In genomic region chr13:44989071-44989889, GRCh38 we compare ENCODE assay signal across 1 cellular context.
TF ChIP-seq lines count a peak whose summit lies in the region.

A gene with protein sequence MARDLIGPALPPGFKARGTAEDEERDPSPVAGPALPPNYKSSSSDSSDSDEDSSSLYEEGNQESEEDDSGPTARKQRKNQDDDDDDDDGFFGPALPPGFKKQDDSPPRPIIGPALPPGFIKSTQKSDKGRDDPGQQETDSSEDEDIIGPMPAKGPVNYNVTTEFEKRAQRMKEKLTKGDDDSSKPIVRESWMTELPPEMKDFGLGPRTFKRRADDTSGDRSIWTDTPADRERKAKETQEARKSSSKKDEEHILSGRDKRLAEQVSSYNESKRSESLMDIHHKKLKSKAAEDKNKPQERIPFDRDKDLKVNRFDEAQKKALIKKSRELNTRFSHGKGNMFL (plus strand): TSS chr13:44989538. CDS start chr13:44989655, 117 bp downstream.
TSS of gene NUFIP1 (minus strand) at chr13:44989471. CDS start at chr13:44989436, 35 bp downstream.

TF ChIP-seq in HepG2, 621 proteins besides CTCF, POLR2A, EP300 and RAD21 (continued from another document and continues in another):
- TF ChIP-seq, protein P1, sequence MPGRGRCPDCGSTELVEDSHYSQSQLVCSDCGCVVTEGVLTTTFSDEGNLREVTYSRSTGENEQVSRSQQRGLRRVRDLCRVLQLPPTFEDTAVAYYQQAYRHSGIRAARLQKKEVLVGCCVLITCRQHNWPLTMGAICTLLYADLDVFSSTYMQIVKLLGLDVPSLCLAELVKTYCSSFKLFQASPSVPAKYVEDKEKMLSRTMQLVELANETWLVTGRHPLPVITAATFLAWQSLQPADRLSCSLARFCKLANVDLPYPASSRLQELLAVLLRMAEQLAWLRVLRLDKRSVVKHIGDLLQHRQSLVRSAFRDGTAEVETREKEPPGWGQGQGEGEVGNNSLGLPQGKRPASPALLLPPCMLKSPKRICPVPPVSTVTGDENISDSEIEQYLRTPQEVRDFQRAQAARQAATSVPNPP (CRISPR knock-in tag; IDR thresholded peaks at IDR 0.05): 0 out of 2 replicates have a peak, but pooled peaks have one; percentile 45
- TF ChIP-seq ZBTB14 (CRISPR knock-in tag; IDR thresholded peaks at IDR 0.05) (no peak), CREM (IDR thresholded peaks at IDR 0.05) (peak; percentile 100), CREM (CRISPR knock-in tag; IDR thresholded peaks at IDR 0.05) (peak; percentile 89), ZHX2 (IDR thresholded peaks at IDR 0.05; ENCODE audit: low read depth) (peak; percentile 94), ZHX2 (CRISPR knock-in tag; IDR thresholded peaks at IDR 0.05; ENCODE audit: borderline replicate concordance) (no peak), RXRA (CRISPR knock-in tag; IDR thresholded peaks at IDR 0.05) (peak; percentile 28; the same call in 1 of the 2 replicates), ZBTB21 (CRISPR knock-in tag; IDR thresholded peaks at IDR 0.05) (peak; percentile 39; the same call in 1 of the 2 replicates), TGIF2 (CRISPR knock-in tag; IDR thresholded peaks at IDR 0.05) (peak; percentile 76; the same call in 1 of the 2 replicates), ZNF260 (CRISPR knock-in tag; IDR thresholded peaks at IDR 0.05; ENCODE audit: borderline replicate concordance, low read depth) (no peak), KDM4B (CRISPR knock-in tag; IDR thresholded peaks at IDR 0.05) (peak; percentile 67; the same call in 1 of the 2 replicates), ZNF572 (CRISPR knock-in tag; IDR thresholded peaks at IDR 0.05) (no peak), ZSCAN25 (CRISPR knock-in tag; IDR thresholded peaks at IDR 0.05) (no peak), ZNF788 (CRISPR knock-in tag; IDR thresholded peaks at IDR 0.05; ENCODE audit: borderline replicate concordance) (no peak; the same call in 1 of the 2 replicates), GMEB1 (CRISPR knock-in tag; IDR thresholded peaks at IDR 0.05; ENCODE audit: borderline replicate concordance) (peak; percentile 58; the same call in 1 of the 2 replicates), REPIN1 (CRISPR knock-in tag; IDR thresholded peaks at IDR 0.05; ENCODE audit: borderline replicate concordance, low read depth) (peak; percentile 60; the same call in 1 of the 2 replicates), ZNF800 (CRISPR knock-in tag; IDR thresholded peaks at IDR 0.05) (no peak), CREBL2 (CRISPR knock-in tag; IDR thresholded peaks at IDR 0.05; ENCODE audit: borderline replicate concordance) (no peak; the same call in 1 of the 2 replicates), ZNF780A (CRISPR knock-in tag; IDR thresholded peaks at IDR 0.05) (no peak), RAD51 (IDR thresholded peaks at IDR 0.05; ENCODE audit: borderline replicate concordance) (no peak)
- TF ChIP-seq, protein P2, sequence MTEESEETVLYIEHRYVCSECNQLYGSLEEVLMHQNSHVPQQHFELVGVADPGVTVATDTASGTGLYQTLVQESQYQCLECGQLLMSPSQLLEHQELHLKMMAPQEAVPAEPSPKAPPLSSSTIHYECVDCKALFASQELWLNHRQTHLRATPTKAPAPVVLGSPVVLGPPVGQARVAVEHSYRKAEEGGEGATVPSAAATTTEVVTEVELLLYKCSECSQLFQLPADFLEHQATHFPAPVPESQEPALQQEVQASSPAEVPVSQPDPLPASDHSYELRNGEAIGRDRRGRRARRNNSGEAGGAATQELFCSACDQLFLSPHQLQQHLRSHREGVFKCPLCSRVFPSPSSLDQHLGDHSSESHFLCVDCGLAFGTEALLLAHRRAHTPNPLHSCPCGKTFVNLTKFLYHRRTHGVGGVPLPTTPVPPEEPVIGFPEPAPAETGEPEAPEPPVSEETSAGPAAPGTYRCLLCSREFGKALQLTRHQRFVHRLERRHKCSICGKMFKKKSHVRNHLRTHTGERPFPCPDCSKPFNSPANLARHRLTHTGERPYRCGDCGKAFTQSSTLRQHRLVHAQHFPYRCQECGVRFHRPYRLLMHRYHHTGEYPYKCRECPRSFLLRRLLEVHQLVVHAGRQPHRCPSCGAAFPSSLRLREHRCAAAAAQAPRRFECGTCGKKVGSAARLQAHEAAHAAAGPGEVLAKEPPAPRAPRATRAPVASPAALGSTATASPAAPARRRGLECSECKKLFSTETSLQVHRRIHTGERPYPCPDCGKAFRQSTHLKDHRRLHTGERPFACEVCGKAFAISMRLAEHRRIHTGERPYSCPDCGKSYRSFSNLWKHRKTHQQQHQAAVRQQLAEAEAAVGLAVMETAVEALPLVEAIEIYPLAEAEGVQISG (CRISPR knock-in tag; IDR thresholded peaks at IDR 0.05): peak; percentile 91
- TF ChIP-seq, protein P3, sequence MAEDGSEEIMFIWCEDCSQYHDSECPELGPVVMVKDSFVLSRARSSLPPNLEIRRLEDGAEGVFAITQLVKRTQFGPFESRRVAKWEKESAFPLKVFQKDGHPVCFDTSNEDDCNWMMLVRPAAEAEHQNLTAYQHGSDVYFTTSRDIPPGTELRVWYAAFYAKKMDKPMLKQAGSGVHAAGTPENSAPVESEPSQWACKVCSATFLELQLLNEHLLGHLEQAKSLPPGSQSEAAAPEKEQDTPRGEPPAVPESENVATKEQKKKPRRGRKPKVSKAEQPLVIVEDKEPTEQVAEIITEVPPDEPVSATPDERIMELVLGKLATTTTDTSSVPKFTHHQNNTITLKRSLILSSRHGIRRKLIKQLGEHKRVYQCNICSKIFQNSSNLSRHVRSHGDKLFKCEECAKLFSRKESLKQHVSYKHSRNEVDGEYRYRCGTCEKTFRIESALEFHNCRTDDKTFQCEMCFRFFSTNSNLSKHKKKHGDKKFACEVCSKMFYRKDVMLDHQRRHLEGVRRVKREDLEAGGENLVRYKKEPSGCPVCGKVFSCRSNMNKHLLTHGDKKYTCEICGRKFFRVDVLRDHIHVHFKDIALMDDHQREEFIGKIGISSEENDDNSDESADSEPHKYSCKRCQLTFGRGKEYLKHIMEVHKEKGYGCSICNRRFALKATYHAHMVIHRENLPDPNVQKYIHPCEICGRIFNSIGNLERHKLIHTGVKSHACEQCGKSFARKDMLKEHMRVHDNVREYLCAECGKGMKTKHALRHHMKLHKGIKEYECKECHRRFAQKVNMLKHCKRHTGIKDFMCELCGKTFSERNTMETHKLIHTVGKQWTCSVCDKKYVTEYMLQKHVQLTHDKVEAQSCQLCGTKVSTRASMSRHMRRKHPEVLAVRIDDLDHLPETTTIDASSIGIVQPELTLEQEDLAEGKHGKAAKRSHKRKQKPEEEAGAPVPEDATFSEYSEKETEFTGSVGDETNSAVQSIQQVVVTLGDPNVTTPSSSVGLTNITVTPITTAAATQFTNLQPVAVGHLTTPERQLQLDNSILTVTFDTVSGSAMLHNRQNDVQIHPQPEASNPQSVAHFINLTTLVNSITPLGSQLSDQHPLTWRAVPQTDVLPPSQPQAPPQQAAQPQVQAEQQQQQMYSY (CRISPR knock-in tag; IDR thresholded peaks at IDR 0.05): no peak
- TF ChIP-seq, protein P4, sequence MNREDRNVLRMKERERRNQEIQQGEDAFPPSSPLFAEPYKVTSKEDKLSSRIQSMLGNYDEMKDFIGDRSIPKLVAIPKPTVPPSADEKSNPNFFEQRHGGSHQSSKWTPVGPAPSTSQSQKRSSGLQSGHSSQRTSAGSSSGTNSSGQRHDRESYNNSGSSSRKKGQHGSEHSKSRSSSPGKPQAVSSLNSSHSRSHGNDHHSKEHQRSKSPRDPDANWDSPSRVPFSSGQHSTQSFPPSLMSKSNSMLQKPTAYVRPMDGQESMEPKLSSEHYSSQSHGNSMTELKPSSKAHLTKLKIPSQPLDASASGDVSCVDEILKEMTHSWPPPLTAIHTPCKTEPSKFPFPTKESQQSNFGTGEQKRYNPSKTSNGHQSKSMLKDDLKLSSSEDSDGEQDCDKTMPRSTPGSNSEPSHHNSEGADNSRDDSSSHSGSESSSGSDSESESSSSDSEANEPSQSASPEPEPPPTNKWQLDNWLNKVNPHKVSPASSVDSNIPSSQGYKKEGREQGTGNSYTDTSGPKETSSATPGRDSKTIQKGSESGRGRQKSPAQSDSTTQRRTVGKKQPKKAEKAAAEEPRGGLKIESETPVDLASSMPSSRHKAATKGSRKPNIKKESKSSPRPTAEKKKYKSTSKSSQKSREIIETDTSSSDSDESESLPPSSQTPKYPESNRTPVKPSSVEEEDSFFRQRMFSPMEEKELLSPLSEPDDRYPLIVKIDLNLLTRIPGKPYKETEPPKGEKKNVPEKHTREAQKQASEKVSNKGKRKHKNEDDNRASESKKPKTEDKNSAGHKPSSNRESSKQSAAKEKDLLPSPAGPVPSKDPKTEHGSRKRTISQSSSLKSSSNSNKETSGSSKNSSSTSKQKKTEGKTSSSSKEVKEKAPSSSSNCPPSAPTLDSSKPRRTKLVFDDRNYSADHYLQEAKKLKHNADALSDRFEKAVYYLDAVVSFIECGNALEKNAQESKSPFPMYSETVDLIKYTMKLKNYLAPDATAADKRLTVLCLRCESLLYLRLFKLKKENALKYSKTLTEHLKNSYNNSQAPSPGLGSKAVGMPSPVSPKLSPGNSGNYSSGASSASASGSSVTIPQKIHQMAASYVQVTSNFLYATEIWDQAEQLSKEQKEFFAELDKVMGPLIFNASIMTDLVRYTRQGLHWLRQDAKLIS (CRISPR knock-in tag; IDR thresholded peaks at IDR 0.05): no peak
- TF ChIP-seq, protein P5, sequence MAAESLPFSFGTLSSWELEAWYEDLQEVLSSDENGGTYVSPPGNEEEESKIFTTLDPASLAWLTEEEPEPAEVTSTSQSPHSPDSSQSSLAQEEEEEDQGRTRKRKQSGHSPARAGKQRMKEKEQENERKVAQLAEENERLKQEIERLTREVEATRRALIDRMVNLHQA (CRISPR knock-in tag; IDR thresholded peaks at IDR 0.05): no peak
